ENCODE assay signal across 11 cellular contexts in the genomic region with DNA sequence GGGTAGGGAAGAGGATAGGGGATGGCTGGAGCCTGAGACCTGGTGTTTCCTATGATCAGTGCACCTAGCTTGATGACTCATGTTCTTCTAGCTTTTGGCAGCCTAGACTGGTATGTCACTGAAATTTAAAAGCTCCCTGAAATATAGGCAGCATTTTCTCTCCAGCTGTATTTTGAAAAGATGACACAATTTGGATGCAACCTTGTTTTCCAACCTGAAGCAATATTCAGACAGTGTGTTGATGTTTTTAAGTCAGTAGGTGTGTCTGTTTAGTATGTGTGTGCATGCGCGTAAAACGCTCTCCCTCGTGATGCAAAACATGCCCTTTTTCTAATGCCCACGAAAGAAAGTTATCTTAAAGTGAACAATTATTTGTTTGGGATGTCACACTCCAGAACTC. TPM values are rescaled to one million over a fixed set of nuclear protein-coding genes. Genes with fewer than 3 reads are reported as not detected.
DNase-seq lines count a peak whose midpoint lies in the region; FAIRE-seq and TF ChIP-seq lines count a peak whose summit lies in the region.
"Had no signal": no experiment of that assay in that cellular context is flagged by ENCODE, and none has a peak within 500 bp of the region (broad histone marks: within the 10 kb centered on the region; RNA-seq: fewer than 3 reads in every experiment).

No MANE protein-coding gene starts in this region.

- dilution Hi-C loops in keratinocyte (cut with MboI; ENCODE audit: extremely low pct_ligation_motif_present, low sequenced_read_pairs): no loop called here

- TF ChIP-seq CTCF in bronchial epithelial cell (IDR thresholded peaks at IDR 0.05; ENCODE audit: insufficient read depth, low read length, severe bottlenecking) (no peak), keratinocyte (optimal IDR thresholded peaks at IDR 0.05 in 1 of 3, IDR thresholded peaks at IDR 0.05 in 1 of 3, conservative IDR thresholded peaks at IDR 0.05 in 1 of 3; ENCODE audit: extremely low read depth in 1 of 3, insufficient read depth in 2 of 3, low read length in 3 of 3) (no peak)

- no peaks in the 10 kb centered on the region for H3K36me3 Mint-ChIP-seq in CD8-positive, alpha-beta memory T cell
- no peaks in the 10 kb centered on the region for H3K36me3 Mint-ChIP-seq in activated naive CD4-positive, alpha-beta T cell treated with anti-CD3 and anti-CD28 coated beads, Interleukin-2, amount 10 ng/mL, durations not matched to agents 7 days and 5 days

- peak overlapping the region; percentile 24 for H3K9ac ChIP-seq in keratinocyte (ENCODE audit: control insufficient read depth, extremely low read depth, insufficient read depth, low read length)
- H3K9ac ChIP-seq: BLaER1 had no signal

- no peak overlapping the region for H2AFZ ChIP-seq in keratinocyte (ENCODE audit: control insufficient read depth, low read length)

- FAIRE-seq in bronchial epithelial cell (lab: Jason Lieb, UNC) (no peak), keratinocyte (lab: Jason Lieb, UNC) (peak; percentile 80)
- FAIRE-seq: colon had no signal

- no peaks in the 10 kb centered on the region for H3K9me3 ChIP-seq in CD8-positive, alpha-beta memory T cell (ENCODE audit: low read length)
- H3K9me3 ChIP-seq in keratinocyte (ENCODE audit: control insufficient read depth, low read depth, low read length): no peaks in the 10 kb centered on the region
- H3K9me3 ChIP-seq: BLaER1, heart left ventricle had no signal

- POLR2A ChIA-PET in CD8-positive, alpha-beta memory T cell (lab: Charles Lee): no interaction called here

- no peaks in the 10 kb centered on the region for H4K20me1 ChIP-seq in keratinocyte (ENCODE audit: control insufficient read depth, extremely low read depth, insufficient read depth, low read length)
- H4K20me1 ChIP-seq: BLaER1 had no signal

- peak overlapping the region; percentile 61 for H3K4me2 ChIP-seq in keratinocyte (ENCODE audit: control insufficient read depth, extremely low read depth, insufficient read depth, low read depth, low read length)
- H3K4me2 ChIP-seq: BLaER1 had no signal

- H3K27ac ChIP-seq in CD8-positive, alpha-beta memory T cell (ENCODE audit: low read depth, low read length): peak overlapping the region; percentile 4
- peak overlapping the region; percentile 62 for H3K27ac ChIP-seq in keratinocyte (ENCODE audit: control insufficient read depth, insufficient read depth, low read length)
- H3K27ac ChIP-seq: BLaER1, heart left ventricle had no signal

- no peaks in the 10 kb centered on the region for H3K27me3 ChIP-seq in CD8-positive, alpha-beta memory T cell (ENCODE audit: insufficient read depth, low read length, poor library complexity, severe bottlenecking)
- H3K27me3 ChIP-seq in bronchial epithelial cell (ENCODE audit: control insufficient read depth, insufficient read depth, low read length) (no peaks in the 10 kb centered on the region), keratinocyte (ENCODE audit: control insufficient read depth, extremely low read depth, insufficient read depth, low read length) (no peaks in the 10 kb centered on the region)
- H3K27me3 ChIP-seq: BLaER1, heart left ventricle had no signal

- no peaks in the 10 kb centered on the region for H3K79me2 ChIP-seq in keratinocyte (ENCODE audit: control insufficient read depth, insufficient read depth, low read length)

- no peaks in the 10 kb centered on the region for H3K4me1 ChIP-seq in CD8-positive, alpha-beta memory T cell (ENCODE audit: insufficient read depth, low read length)
- H3K4me1 ChIP-seq in keratinocyte (ENCODE audit: control insufficient read depth, extremely low read depth, insufficient read depth, low read length): peaks cover 45% of the 10 kb centered on the region
- H3K4me1 ChIP-seq: BLaER1 had no signal

- no peak overlapping the region for H3K4me3 Mint-ChIP-seq in CD8-positive, alpha-beta memory T cell
- H3K4me3 Mint-ChIP-seq in activated naive CD4-positive, alpha-beta T cell treated with anti-CD3 and anti-CD28 coated beads, Interleukin-2, amount 10 ng/mL, durations not matched to agents 7 days and 5 days: no peak overlapping the region

- H3K4me3 ChIP-seq in CD8-positive, alpha-beta memory T cell (ENCODE audit: low read length): no peak overlapping the region
- H3K4me3 ChIP-seq in bronchial epithelial cell (ENCODE audit: low read depth, low read length): no peak overlapping the region
- peak overlapping the region in 2 of 3 experiments; percentile 9 to 22 for H3K4me3 ChIP-seq in keratinocyte (ENCODE audit: control insufficient read depth in 2 of 3, extremely low read depth in 1 of 3, insufficient read depth in 2 of 3, low read depth in 1 of 3, low read length in 3 of 3)
- H3K4me3 ChIP-seq: BLaER1, heart left ventricle had no signal

- H3K36me3 ChIP-seq in CD8-positive, alpha-beta memory T cell (ENCODE audit: insufficient read depth, low read length): no peaks in the 10 kb centered on the region
- no peaks in the 10 kb centered on the region for H3K36me3 ChIP-seq in bronchial epithelial cell (ENCODE audit: control insufficient read depth, insufficient read depth, low read length)
- H3K36me3 ChIP-seq in keratinocyte (ENCODE audit: control insufficient read depth in 2 of 2, extremely low read depth in 1 of 2, insufficient read depth in 2 of 2, low read length in 2 of 2): no peaks in the 10 kb centered on the region
- H3K36me3 ChIP-seq: BLaER1, heart left ventricle had no signal

- no peak overlapping the region for H3K27ac Mint-ChIP-seq in CD8-positive, alpha-beta memory T cell
- H3K27ac Mint-ChIP-seq in activated naive CD4-positive, alpha-beta T cell treated with anti-CD3 and anti-CD28 coated beads, Interleukin-2, amount 10 ng/mL, durations not matched to agents 7 days and 5 days: no peak overlapping the region

- H3K9me3 Mint-ChIP-seq in CD8-positive, alpha-beta memory T cell: no peaks in the 10 kb centered on the region
- no peaks in the 10 kb centered on the region for H3K9me3 Mint-ChIP-seq in activated naive CD4-positive, alpha-beta T cell treated with anti-CD3 and anti-CD28 coated beads, Interleukin-2, amount 10 ng/mL, durations not matched to agents 7 days and 5 days

- peaks cover 0 to 1% of the 10 kb centered on the region in 2 donors for H3K27me3 Mint-ChIP-seq in CD8-positive, alpha-beta memory T cell
- peaks cover 7% of the 10 kb centered on the region for H3K27me3 Mint-ChIP-seq in activated naive CD4-positive, alpha-beta T cell treated with anti-CD3 and anti-CD28 coated beads, Interleukin-2, amount 10 ng/mL, durations not matched to agents 7 days and 5 days

- CTCF ChIA-PET in CD8-positive, alpha-beta memory T cell (lab: Charles Lee): interaction anchor here (1.0 to 3.0 kb wide), 13 partner anchors 8 to 948 kb away, joined by 3 to 21 read pairs (median 4); partner anchors contain the start of genes EIF5A2 and RPL22L1
- CTCF ChIA-PET in activated naive CD4-positive, alpha-beta T cell treated with anti-CD3 and anti-CD28 coated beads, Interleukin-2, amount 10 ng/mL, durations not matched to agents 7 days and 5 days (lab: Charles Lee): interaction anchor here (0.6 to 7.7 kb wide), 27 partner anchors 8 to 1050 kb away, joined by 3 to 164 read pairs (median 4); partner anchors contain the start of gene CLDN11

- no peaks in the 10 kb centered on the region for H3K9me1 ChIP-seq in keratinocyte (ENCODE audit: control insufficient read depth, extremely low read depth, insufficient read depth, low read length)

- H3K4me1 Mint-ChIP-seq in CD8-positive, alpha-beta memory T cell: peaks cover 0 to 3% (median 0%) of the 10 kb centered on the region in 3 donors
- peaks cover 5% of the 10 kb centered on the region for H3K4me1 Mint-ChIP-seq in activated naive CD4-positive, alpha-beta T cell treated with anti-CD3 and anti-CD28 coated beads, Interleukin-2, amount 10 ng/mL, durations not matched to agents 7 days and 5 days

- peak in 1 of 5 donors; percentile 0 for DNase-seq in CD8-positive, alpha-beta memory T cell
- DNase-seq in NCI-H460 (ENCODE audit: extremely low read depth, low read depth): peak; percentile 3
- DNase-seq in bronchial epithelial cell (ENCODE audit: low read depth): peak; percentile 68
- DNase-seq in keratinocyte (ENCODE audit: low read depth, low spot score): peak; percentile 60
- DNase-seq in NOMO-1 treated with dmso at 0.1 percent for 144 hours (lab: John Stamatoyannopoulos, UW; ENCODE audit: unreplicated experiment): no peak
- no peak for DNase-seq in activated naive CD4-positive, alpha-beta T cell treated with anti-CD3 and anti-CD28 coated beads, Interleukin-2, amount 10 ng/mL, durations not matched to agents 7 days and 5 days
- DNase-seq in amniotic stem cell (lab: John Stamatoyannopoulos, UW): no peak
- no peak for DNase-seq in NCI-H345 treated with DMSO at 0.1 percent for 48 hours (lab: John Stamatoyannopoulos, UW; ENCODE audit: unreplicated experiment)

RNA-seq across cellular contexts. Expression of gene RPL22L1, which starts 58.5 kb away (rescaled TPM):
- 100 to 1,000 TPM; 217 to 228 TPM for total RNA-seq in CD8-positive, alpha-beta memory T cell
- 42.9 TPM for polyA plus RNA-seq in CD8-positive, alpha-beta memory T cell
- total RNA-seq in NCI-H460 (2014; rRNA removed; shearing (Covaris generic)): 551 and 563 TPM in 2 replicates
- polyA plus RNA-seq in NCI-H460 (2014; cell fraction: nucleus; rRNA removed): 857 and 1,056 TPM in 2 replicates
- total RNA-seq in bronchial epithelial cell: 71.3 and 116 TPM in 2 replicates
- polyA plus RNA-seq in keratinocyte: 103 to 277 TPM (median 241 TPM) in 3 replicates
- polyA plus RNA-seq in keratinocyte (2011; ENCODE audit: low read depth): 197 TPM
- 174 and 248 TPM in 2 replicates for polyA plus RNA-seq in keratinocyte (2011; cell fraction: cytosol; rRNA removed)
- 38.4 and 78.5 TPM in 2 replicates for polyA plus RNA-seq in keratinocyte (2011; cell fraction: nucleus; rRNA removed)
- polyA plus RNA-seq in keratinocyte (2012; ENCODE audit: low replicate concordance): 173 and 259 TPM in 2 replicates
- polyA minus RNA-seq in keratinocyte: 1.2 to 16.1 TPM (median 8.1 TPM) in 3 replicates
- 28.2 TPM for polyA minus RNA-seq in keratinocyte (2011; cell fraction: cytosol; rRNA and poly(A)+ RNA removed)
- 1.9 and 3.9 TPM in 2 replicates for polyA minus RNA-seq in keratinocyte (2011; cell fraction: nucleus; rRNA and poly(A)+ RNA removed)

Comparison
In these comparisons a context has a peak if more than half of its experiments do, and no peak if none do; other contexts are left out.
1. DNase-seq: peak in NCI-H460 (single experiment), bronchial epithelial cell (single experiment) and keratinocyte (single experiment); none in NOMO-1 treated with dmso at 0.1 percent for 144 hours (single experiment), activated naive CD4-positive, alpha-beta T cell treated with anti-CD3 and anti-CD28 coated beads, Interleukin-2, amount 10 ng/mL, durations not matched to agents 7 days and 5 days (single experiment), amniotic stem cell (single experiment) and NCI-H345 treated with DMSO at 0.1 percent for 48 hours (single experiment).
2. H3K4me3 ChIP-seq: peak in keratinocyte (2 of 3); none in CD8-positive, alpha-beta memory T cell (single experiment) and bronchial epithelial cell (single experiment).